ENCODE assay signal across 15 cellular contexts in genomic region chr3:99868438-99868723, GRCh38. TPM values are rescaled to one million over a fixed set of nuclear protein-coding genes. Genes with fewer than 3 reads are reported as not detected.
DNase-seq lines count a peak whose midpoint lies in the region; ATAC-seq, FAIRE-seq and TF ChIP-seq lines count a peak whose summit lies in the region.
"Had no signal": no experiment of that assay in that cellular context is flagged by ENCODE, and none has a peak within 500 bp of the region (broad histone marks: within the 10 kb centered on the region; RNA-seq: fewer than 3 reads in every experiment).

No MANE protein-coding gene starts in this region.

- BruUV-seq in K562 (replicated peaks; lab: Mats Ljungman, UMichigan) = no TSS peak

- H3K27ac ChIP-seq in K562 (ENCODE audit: extremely low read depth, low read depth, low read length) = no peak overlapping the region
- H3K27ac ChIP-seq in prostate gland = peak overlapping the region; percentile 26 to 42
- peak overlapping the region in 1 of 2 donors; percentile 60 for H3K27ac ChIP-seq in testis

- peaks cover 35% of the 10 kb centered on the region; the same call in 2 of the 3 replicates for H3K79me2 ChIP-seq in K562 (ENCODE audit: control insufficient read depth, insufficient read depth, low read length)

- H3K36me3 ChIP-seq in K562 (ENCODE audit: control insufficient read depth, insufficient read depth, low read length) (no peaks in the 10 kb centered on the region; the same call in 2 of the 3 replicates), prostate gland (no peaks in the 10 kb centered on the region), testis (ENCODE audit: low read depth, missing control alignments) (no peaks in the 10 kb centered on the region)

- H3K4me1 ChIP-seq in K562 (replicated peaks in 1 of 2; ENCODE audit: control insufficient read depth in 2 of 2, insufficient read depth in 2 of 2, low read length in 2 of 2) (peaks cover 4 to 27% of the 10 kb centered on the region in 2 experiments; a peak in 4 of 5 replicates), prostate gland (replicated peaks) (no peaks in the 10 kb centered on the region), testis (peaks cover 47% of the 10 kb centered on the region)

- ATAC-seq in K562 (no peak), HG02623 (IDR thresholded peaks at IDR 0.05; ENCODE audit: unreplicated experiment) (no peak)
- ATAC-seq: mucosa of descending colon had no signal

- in situ Hi-C loops in K562 (cut with MboI) = no loop called here

- H3K9me3 ChIP-seq in K562 (replicated peaks; ENCODE audit: control insufficient read depth, insufficient read depth, low read depth, low read length) = no peaks in the 10 kb centered on the region
- H3K9me3 ChIP-seq in prostate gland = no peaks in the 10 kb centered on the region
- H3K9me3 ChIP-seq in testis = no peaks in the 10 kb centered on the region
- H3K9me3 ChIP-seq: mucosa of descending colon, spleen had no signal

- H3K9ac ChIP-seq in K562 (ENCODE audit: insufficient read depth in 1 of 2, low read depth in 2 of 2, low read length in 2 of 2) = no peak overlapping the region

- H3K27me3 ChIP-seq in K562 (ENCODE audit: control insufficient read depth in 2 of 2, insufficient read depth in 2 of 2, low read length in 2 of 2) (no peaks in the 10 kb centered on the region), prostate gland (replicated peaks; ENCODE audit: insufficient read depth) (no peaks in the 10 kb centered on the region), testis (no peaks in the 10 kb centered on the region)
- H3K27me3 ChIP-seq: spleen had no signal

- H3K9me1 ChIP-seq in K562 (ENCODE audit: control insufficient read depth, insufficient read depth, low read length) = no peaks in the 10 kb centered on the region

- intact Hi-C loops in K562 (cut with micrococcal nuclease) (no loop called here), prostate gland (cut with DNase I) (no loop called here), testis (cut with DNase I; ENCODE audit: low total_unique reads) (no loop called here)

- TF ChIP-seq POLR2A in K562 (conservative IDR thresholded peaks at IDR 0.05) = no peak
- TF ChIP-seq POLR2A in prostate gland (IDR thresholded peaks at IDR 0.05) = no peak
- no peak for TF ChIP-seq POLR2A in testis (IDR thresholded peaks at IDR 0.05)

- FAIRE-seq in K562 (lab: Jason Lieb, UNC) = peak; percentile 26
- FAIRE-seq: A204.1 had no signal

- no peaks in the 10 kb centered on the region for H4K20me1 ChIP-seq in K562 (replicated peaks; ENCODE audit: control insufficient read depth, insufficient read depth, low read length)

- CTCF ChIA-PET in K562 (lab: Yijun Ruan, JAX; ENCODE audit: low intra/inter-chr PET ratio) = no interaction called here

- no peak overlapping the region for H3K4me2 ChIP-seq in K562 (ENCODE audit: insufficient read depth, low read length)

- WGBS in K562 (ENCODE audit: insufficient coverage, low coverage, missing lambda C conversion rate) = 0% methylated on average over 1 of the region's 1 CpG
- 9% methylated on average over 1 of the region's 1 CpG for WGBS in prostate gland
- WGBS in testis, 2 donors = 7 to 16% methylated on average over 1 of the region's 1 CpG

- POLR2A ChIA-PET in K562 (lab: Yijun Ruan, JAX) = interaction anchor here (0.6 to 1.5 kb wide), 8 partner anchors 9 to 533 kb away, joined by 3 to 6 read pairs (median 4); partner anchors contain the start of gene LNP1

- TF ChIP-seq EP300 in K562 (IDR thresholded peaks at IDR 0.05; ENCODE audit: low read length) = no peak

- H3K4me3 ChIP-seq in K562 (no peak overlapping the region), prostate gland (no peak overlapping the region), testis (no peak overlapping the region)
- H3K4me3 ChIP-seq: mucosa of descending colon had no signal

- DNase-seq in NCI-H1417 (lab: John Stamatoyannopoulos, UW) (peak in 2 of 3 experiments; percentile 17 to 46), NCI-H1417 treated with DMSO at 0.1 percent for 48 hours (lab: John Stamatoyannopoulos, UW) (no peak), NAMALWA (ENCODE audit: low spot score) (peak; percentile 16), K562 (ENCODE audit: extremely low read depth in 1 of 4, low spot score in 3 of 4) (peak; percentile 8 to 38 (median 18)), prostate gland (ENCODE audit: low spot score) (peak; percentile 10), testis (no peak), DMS79 treated with DMSO at 0.1 percent for 48 hours (lab: John Stamatoyannopoulos, UW) (no peak)
- DNase-seq: activated T-cell treated with anti-CD3 and anti-CD28 coated beads for 4 hours; NCI-H2107; spleen; stimulated activated naive CD4-positive, alpha-beta T cell; SW 1271 had no signal

- no peak for TF ChIP-seq CTCF in K562 (IDR thresholded peaks at IDR 0.05 in 2 of 3, conservative IDR thresholded peaks at IDR 0.05 in 1 of 3; ENCODE audit: insufficient read depth in 2 of 3, low read depth in 1 of 3, low read length in 3 of 3)
- no peak for TF ChIP-seq CTCF in prostate gland (IDR thresholded peaks at IDR 0.05)
- no peak for TF ChIP-seq CTCF in testis (IDR thresholded peaks at IDR 0.05)

- no peak overlapping the region for H2AFZ ChIP-seq in K562 (ENCODE audit: low read depth, low read length)

- peak in 1 of 2 experiments; percentile 41; a peak in 2 of 4 replicates for TF ChIP-seq RAD21 in K562 (CRISPR knock-in tag; conservative IDR thresholded peaks at IDR 0.05 in 1 of 2, IDR thresholded peaks at IDR 0.05 in 1 of 2)

TF ChIP-seq in K562, 482 proteins besides CTCF, POLR2A, EP300 and RAD21 (continues in another document):
- no peak for TF ChIP-seq TBL1XR1 (IDR thresholded peaks at IDR 0.05; ENCODE audit: low read length in 2 of 2)
- no peak for TF ChIP-seq E2F5 (CRISPR knock-in tag; IDR thresholded peaks at IDR 0.05)
- TF ChIP-seq, protein P1, sequence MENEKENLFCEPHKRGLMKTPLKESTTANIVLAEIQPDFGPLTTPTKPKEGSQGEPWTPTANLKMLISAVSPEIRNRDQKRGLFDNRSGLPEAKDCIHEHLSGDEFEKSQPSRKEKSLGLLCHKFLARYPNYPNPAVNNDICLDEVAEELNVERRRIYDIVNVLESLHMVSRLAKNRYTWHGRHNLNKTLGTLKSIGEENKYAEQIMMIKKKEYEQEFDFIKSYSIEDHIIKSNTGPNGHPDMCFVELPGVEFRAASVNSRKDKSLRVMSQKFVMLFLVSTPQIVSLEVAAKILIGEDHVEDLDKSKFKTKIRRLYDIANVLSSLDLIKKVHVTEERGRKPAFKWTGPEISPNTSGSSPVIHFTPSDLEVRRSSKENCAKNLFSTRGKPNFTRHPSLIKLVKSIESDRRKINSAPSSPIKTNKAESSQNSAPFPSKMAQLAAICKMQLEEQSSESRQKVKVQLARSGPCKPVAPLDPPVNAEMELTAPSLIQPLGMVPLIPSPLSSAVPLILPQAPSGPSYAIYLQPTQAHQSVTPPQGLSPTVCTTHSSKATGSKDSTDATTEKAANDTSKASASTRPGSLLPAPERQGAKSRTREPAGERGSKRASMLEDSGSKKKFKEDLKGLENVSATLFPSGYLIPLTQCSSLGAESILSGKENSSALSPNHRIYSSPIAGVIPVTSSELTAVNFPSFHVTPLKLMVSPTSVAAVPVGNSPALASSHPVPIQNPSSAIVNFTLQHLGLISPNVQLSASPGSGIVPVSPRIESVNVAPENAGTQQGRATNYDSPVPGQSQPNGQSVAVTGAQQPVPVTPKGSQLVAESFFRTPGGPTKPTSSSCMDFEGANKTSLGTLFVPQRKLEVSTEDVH (IDR thresholded peaks at IDR 0.05; ENCODE audit: low read depth, partially characterized antibody) = no peak
- TF ChIP-seq ZNF436 (CRISPR knock-in tag; IDR thresholded peaks at IDR 0.05) = no peak

RNA-seq across cellular contexts. Expression of gene CMSS1, which starts 50.7 kb away (rescaled TPM):
- total RNA-seq in K562 (2011; cell fraction: chromatin; rRNA removed; ENCODE audit: low replicate concordance) = 6.1 and 22.5 TPM in 2 replicates
- 5.5 and 6.3 TPM in 2 replicates for total RNA-seq in K562 (2011; cell fraction: nucleolus; rRNA removed)
- 17.7 and 42.3 TPM in 2 replicates for total RNA-seq in K562 (2011; cell fraction: nucleoplasm; rRNA removed)
- total RNA-seq in K562 (2014; rRNA removed) = 39.6 and 46.9 TPM in 2 replicates
- 85.3 and 86.3 TPM in 2 replicates for total RNA-seq in K562 (2014; rRNA removed; fragmentation: Illumina TruSeq; extraction: Trizol)
- 55.2 and 62.4 TPM in 2 replicates for total RNA-seq in K562 (2015; rRNA removed; fragmentation: Illumina TruSeq; extraction: Trizol)
- 75.7 and 78.7 TPM in 2 replicates for total RNA-seq in K562 (2021)
- polyA plus RNA-seq in K562 (2011; rRNA removed) = 40.2 and 56.1 TPM in 2 replicates
- polyA plus RNA-seq in K562 (2011; cell fraction: cytosol; rRNA removed) = 9.6 and 11.7 TPM in 2 replicates
- polyA plus RNA-seq in K562 (2011; cell fraction: nucleus; rRNA removed) = 9.8 and 11.2 TPM in 2 replicates
- 52.3 and 62.0 TPM in 2 replicates for polyA plus RNA-seq in K562 (2012)
- 58.4 and 72.3 TPM in 2 replicates for polyA plus RNA-seq in K562 (2014; fragmentation: Illumina TruSeq; extraction: Trizol)
- polyA plus RNA-seq in K562 (2014; fragmentation: Nextera tagmentation; extraction: Ambion mirVana) = 100 to 1,000 TPM in 1 of 2 experiments, 10 to 100 TPM in 1; 73.0 to 109 TPM
- polyA plus RNA-seq in K562 (2014; rRNA removed) = 50.6 and 63.8 TPM in 2 replicates
- polyA minus RNA-seq in K562 (2011; rRNA and poly(A)+ RNA removed) = 21.4 and 25.6 TPM in 2 replicates
- 23.0 and 36.2 TPM in 2 replicates for polyA minus RNA-seq in K562 (2011; cell fraction: cytosol; rRNA and poly(A)+ RNA removed)
- 11.2 and 12.4 TPM in 2 replicates for polyA minus RNA-seq in K562 (2011; cell fraction: nucleus; rRNA and poly(A)+ RNA removed)
- 10 to 100 TPM; 10.2 to 13.6 TPM for total RNA-seq in prostate gland
- total RNA-seq in testis = 10 to 100 TPM; 24.6 to 24.9 TPM
- 47.9 TPM for polyA plus RNA-seq in testis (ENCODE audit: insufficient read depth, low read depth, low replicate concordance)

Comparison
In these comparisons a context has a peak if more than half of its experiments do, and no peak if none do; other contexts are left out.
1. DNase-seq: peak in NCI-H1417 (2 of 3), NAMALWA (single experiment), K562 (4 of 4) and prostate gland (single experiment); none in NCI-H1417 treated with DMSO at 0.1 percent for 48 hours (single experiment), testis (single experiment) and DMS79 treated with DMSO at 0.1 percent for 48 hours (single experiment).